In genomic region chr7:128194533-128195282, GRCh38 we compare ENCODE assay signal across 16 cellular contexts. TPM values are rescaled to one million over a fixed set of nuclear protein-coding genes. Genes with fewer than 3 reads are reported as not detected.
"Had no signal": no experiment of that assay in that cellular context is flagged by ENCODE, and none has a peak within 500 bp of the region (broad histone marks: within the 10 kb centered on the region; RNA-seq: fewer than 3 reads in every experiment).

No MANE protein-coding gene starts in this region.

- H3K27ac ChIP-seq: hepatocyte, neural progenitor cell, pancreas, tibial nerve had no signal

- H3K4me3 ChIP-seq: hepatocyte, neural progenitor cell, pancreas, tibial nerve had no signal

- DNase-seq: activated CD4-positive, CD25-positive, alpha-beta regulatory T cell treated with anti-CD3 and anti-CD28 coated beads, Interleukin-2, amount 50 U/mL, for 72 hours; activated naive CD4-positive, alpha-beta T cell treated with anti-CD3 and anti-CD28 coated beads, Interleukin-2, amount 10 ng/mL, durations not matched to agents 7 days and 5 days; activated T-cell treated with anti-CD3 and anti-CD28 coated beads, Interleukin-2, amount 50 U/mL, for 48 hours; cortex of kidney; effector memory CD4-positive, alpha-beta T cell; kidney glomerular epithelial cell; mesendoderm; pancreas; T-helper 2 cell had no signal

- H3K4me3 Mint-ChIP-seq: activated naive CD4-positive, alpha-beta T cell treated with anti-CD3 and anti-CD28 coated beads, Interleukin-2, amount 10 ng/mL, durations not matched to agents 7 days and 5 days; central memory CD8-positive, alpha-beta T cell; neural progenitor cell had no signal

- H2AFZ ChIP-seq: hepatocyte, neural progenitor cell had no signal

- H3K27ac Mint-ChIP-seq: activated naive CD4-positive, alpha-beta T cell treated with anti-CD3 and anti-CD28 coated beads, Interleukin-2, amount 10 ng/mL, durations not matched to agents 7 days and 5 days; neural progenitor cell had no signal

- H3K9ac ChIP-seq: neural progenitor cell had no signal

- H3K36me3 ChIP-seq: neural progenitor cell, pancreas had no signal

- H3K4me2 ChIP-seq: hepatocyte, neural progenitor cell had no signal

- ATAC-seq: pancreas had no signal

- H3K4me1 ChIP-seq: neural progenitor cell, pancreas, tibial nerve had no signal

- H3K4me1 Mint-ChIP-seq: activated naive CD4-positive, alpha-beta T cell treated with anti-CD3 and anti-CD28 coated beads, Interleukin-2, amount 10 ng/mL, durations not matched to agents 7 days and 5 days; central memory CD8-positive, alpha-beta T cell; neural progenitor cell had no signal

- H3K79me2 ChIP-seq: hepatocyte had no signal

RNA-seq across cellular contexts. Expression of gene LEP, which starts 46.4 kb away (rescaled TPM):
- total RNA-seq: epithelial cell of proximal tubule, hepatocyte, liver, renal cortical epithelial cell had no signal
- polyA plus RNA-seq: hepatocyte had no signal
